15 cellular contexts compared by ENCODE assay signal in the genomic region with DNA sequence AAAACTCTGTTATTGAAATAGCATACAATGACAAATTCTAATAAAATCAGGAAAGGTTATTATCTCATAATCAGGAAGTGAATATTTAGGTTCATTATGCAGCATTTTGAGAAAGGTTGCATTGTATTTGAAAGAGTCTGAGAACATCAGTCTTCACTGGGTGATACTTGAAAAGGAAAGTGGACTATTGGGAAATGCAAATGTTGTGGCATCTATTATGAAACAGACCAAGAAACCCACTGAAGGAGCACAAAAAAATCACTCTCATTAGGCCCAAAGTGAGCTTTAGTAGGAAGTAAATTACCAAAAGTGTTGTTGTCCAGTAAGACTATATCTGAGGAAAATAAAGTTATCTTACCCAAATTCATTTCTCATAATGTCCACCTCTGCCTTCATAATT.
DNase-seq lines count a peak whose midpoint lies in the region; ATAC-seq, FAIRE-seq and TF ChIP-seq lines count a peak whose summit lies in the region.
"Had no signal": no experiment of that assay in that cellular context is flagged by ENCODE, and none has a peak within 500 bp of the region (broad histone marks: within the 10 kb centered on the region; RNA-seq: fewer than 3 reads in every experiment).

No MANE protein-coding gene starts in this region.

- no peak overlapping the region for H3K27ac ChIP-seq in pancreas
- H3K27ac ChIP-seq: hepatocyte had no signal

- FAIRE-seq in pancreas (lab: Jason Lieb, UNC) = no peak
- no peak for FAIRE-seq in GM19239 (lab: Jason Lieb, UNC)

- H3K4me1 ChIP-seq in pancreas = no peaks in the 10 kb centered on the region

- H3K9me3 ChIP-seq in pancreas = no peaks in the 10 kb centered on the region

- no peak for TF ChIP-seq CTCF in pancreas (IDR thresholded peaks at IDR 0.05)

- DNase-seq in COLO829 (ENCODE audit: low spot score) (peak; percentile 40), pancreas (no peak), GM19239 (ENCODE audit: insufficient read length, low spot score) (no peak)
- no peak for DNase-seq in stimulated activated CD4-positive, alpha-beta T cell treated with anti-CD3 and anti-CD28 coated beads, Interleukin-4, amount 100 ng/mL, for 4 hours
- DNase-seq: ACHN; activated CD4-positive, alpha-beta T cell treated with anti-CD3 and anti-CD28 coated beads for 48 hours; activated T-cell treated with anti-CD3 and anti-CD28 coated beads, Interleukin-2, amount 50 U/mL, for 72 hours; cortex of kidney; H9; NCI-H1092 had no signal

- intact Hi-C loops in pancreas (cut with DNase I) = no loop called here

- H3K4me3 ChIP-seq in pancreas = no peak overlapping the region
- H3K4me3 ChIP-seq: hepatocyte had no signal

- no peaks in the 10 kb centered on the region for H3K27me3 ChIP-seq in pancreas
- H3K27me3 ChIP-seq: hepatocyte had no signal

- H3K36me3 ChIP-seq in pancreas = no peaks in the 10 kb centered on the region

- ATAC-seq in GM18909 (IDR thresholded peaks at IDR 0.05; ENCODE audit: poor library complexity, unreplicated experiment) (peak; percentile 78), HG02759 (IDR thresholded peaks at IDR 0.05; ENCODE audit: unreplicated experiment) (peak; percentile 68), HG03469 (IDR thresholded peaks at IDR 0.05; ENCODE audit: unreplicated experiment) (peak; percentile 87), pancreas (no peak), GM21528 (IDR thresholded peaks at IDR 0.05; ENCODE audit: low FRiP score, unreplicated experiment) (no peak)
- ATAC-seq: activated T-cell treated with anti-CD3 and anti-CD28 coated beads, Interleukin-2, amount 50 U/mL, for 72 hours had no signal

Comparison
In these comparisons a context has a peak if more than half of its experiments do, and no peak if none do; other contexts are left out.
1. ATAC-seq: peak in GM18909 (single experiment), HG02759 (single experiment) and HG03469 (single experiment); none in pancreas (0 of 4) and GM21528 (single experiment).